Comparison of ENCODE assay signal across 36 cellular contexts in genomic region chr19:58398087-58398486, GRCh38. TPM values are rescaled to one million over a fixed set of nuclear protein-coding genes. Genes with fewer than 3 reads are reported as not detected.
"Had no signal": no experiment of that assay in that cellular context is flagged by ENCODE, and none has a peak within 500 bp of the region (broad histone marks: within the 10 kb centered on the region; RNA-seq: fewer than 3 reads in every experiment).

No MANE protein-coding gene starts in this region.

- H3K9me3 Mint-ChIP-seq: immature natural killer cell; stimulated activated effector memory CD8-positive, alpha-beta T cell treated with anti-CD3 and anti-CD28 coated beads, Interleukin-12 subunit alpha, Interleukin-12 subunit beta, amount 100 ng/mL, for 72 hours; type B pancreatic cell had no signal

- ATAC-seq: foreskin keratinocyte; gastroesophageal sphincter; heart right ventricle; naive thymus-derived CD4-positive, alpha-beta T cell; sciatic nerve; stimulated activated effector memory CD8-positive, alpha-beta T cell treated with anti-CD3 and anti-CD28 coated beads, Interleukin-12 subunit alpha, Interleukin-12 subunit beta, amount 100 ng/mL, for 72 hours had no signal

- H3K4me3 ChIP-seq: coronary artery, esophagus muscularis mucosa, gastroesophageal sphincter, heart right ventricle, lung, prostate gland, right atrium auricular region, stomach, thyroid gland had no signal

- DNase-seq: dermis blood vessel endothelial cell; effector memory CD4-positive, alpha-beta T cell; foreskin keratinocyte; heart right ventricle; hippocampal formation; immature natural killer cell; islet precursor cell; mesenchymal stem cell; midbrain; naive thymus-derived CD4-positive, alpha-beta T cell; nucleus accumbens; stimulated activated CD4-positive, alpha-beta T cell treated with anti-CD3 and anti-CD28 coated beads, Interleukin-2, amount 100 ng/mL, for 24 hours; stimulated activated CD4-positive, alpha-beta T cell treated with anti-CD3 and anti-CD28 coated beads, Interleukin-4, amount 100 ng/mL, for 24 hours; stimulated activated naive CD4-positive, alpha-beta T cell treated with Interleukin-2 at 50 U/mL for 16 hours; stomach; thyroid gland had no signal

- H3K27ac ChIP-seq: coronary artery, esophagus muscularis mucosa, foreskin keratinocyte, gastroesophageal sphincter, heart right ventricle, prostate gland, right atrium auricular region, stomach, thyroid gland had no signal

- FAIRE-seq: endothelial cell of umbilical vein had no signal

- H3K4me1 ChIP-seq: foreskin keratinocyte, prostate gland had no signal

- H3K4me3 Mint-ChIP-seq: immature natural killer cell; naive thymus-derived CD4-positive, alpha-beta T cell; stimulated activated effector memory CD8-positive, alpha-beta T cell treated with anti-CD3 and anti-CD28 coated beads, Interleukin-12 subunit alpha, Interleukin-12 subunit beta, amount 100 ng/mL, for 72 hours; type B pancreatic cell had no signal

- H3K9me3 ChIP-seq: esophagus muscularis mucosa, gastroesophageal sphincter, heart right ventricle, prostate gland, right atrium auricular region, stomach, thyroid gland had no signal

- H3K27ac Mint-ChIP-seq: immature natural killer cell; naive thymus-derived CD4-positive, alpha-beta T cell; stimulated activated effector memory CD8-positive, alpha-beta T cell treated with anti-CD3 and anti-CD28 coated beads, Interleukin-12 subunit alpha, Interleukin-12 subunit beta, amount 100 ng/mL, for 72 hours; type B pancreatic cell had no signal

RNA-seq across cellular contexts. Expression of gene RNF225, which starts 2.6 kb away (rescaled TPM):
- total RNA-seq: dermis blood vessel endothelial cell, epithelial cell of proximal tubule, esophagus muscularis mucosa, fibroblast of lung, heart right ventricle, liver, mucosa of gallbladder, osteocyte, right atrium auricular region, sciatic nerve, skeletal muscle tissue, stomach, subcutaneous adipose tissue, temporal lobe, urinary bladder had no signal
- polyA plus RNA-seq: endothelial cell of umbilical vein; fibroblast of lung; foreskin keratinocyte; heart right ventricle; immature natural killer cell; liver; naive thymus-derived CD4-positive, alpha-beta T cell; neural cell had no signal
